21 cellular contexts compared by ENCODE assay signal in the genomic region with DNA sequence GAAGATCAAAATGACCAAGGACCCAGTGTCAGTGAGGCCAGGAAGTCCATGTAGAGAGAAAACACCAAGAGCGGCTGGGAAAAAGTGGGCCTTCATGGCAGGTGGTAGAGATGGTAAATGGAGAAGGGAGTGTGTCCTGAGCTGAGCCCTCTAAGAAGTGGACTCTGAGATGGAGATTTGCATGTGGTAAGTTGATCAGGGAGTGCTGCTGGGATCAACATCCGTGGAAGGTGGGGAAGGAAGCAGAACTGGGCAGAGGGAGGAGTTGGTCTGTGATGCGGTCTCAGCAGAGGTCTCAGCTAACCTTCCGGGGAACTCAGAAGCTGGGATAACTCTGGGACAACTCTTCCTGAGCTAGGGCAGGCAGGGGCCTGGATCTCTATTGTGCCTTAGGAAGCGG. TPM values are rescaled to one million over a fixed set of nuclear protein-coding genes. Genes with fewer than 3 reads are reported as not detected.
DNase-seq lines count a peak whose midpoint lies in the region; ATAC-seq, FAIRE-seq and TF ChIP-seq lines count a peak whose summit lies in the region.
"Had no signal": no experiment of that assay in that cellular context is flagged by ENCODE, and none has a peak within 500 bp of the region (broad histone marks: within the 10 kb centered on the region; RNA-seq: fewer than 3 reads in every experiment).

No MANE protein-coding gene starts in this region.

- H3K79me1 ChIP-seq in H1 (ENCODE audit: low read depth, low read length) (no peaks in the 10 kb centered on the region), mesenchymal stem cell (replicated peaks; ENCODE audit: low read length, poor library complexity, severe bottlenecking) (no peaks in the 10 kb centered on the region)

- H3K4me1 ChIP-seq in H1 (replicated peaks in 1 of 4; ENCODE audit: control insufficient read depth in 3 of 4, insufficient read depth in 4 of 4, low read length in 3 of 4), result peaks cover 7 to 13% (median 9%) of the 10 kb centered on the region in 4 experiments
- no peaks in the 10 kb centered on the region for H3K4me1 ChIP-seq in mesenchymal stem cell (ENCODE audit: control insufficient read depth, insufficient read depth, low read depth, low read length)
- H3K4me1 ChIP-seq in neural progenitor cell, result peaks cover 9% of the 10 kb centered on the region
- H3K4me1 ChIP-seq in aorta (ENCODE audit: control insufficient read depth in 1 of 2, insufficient read depth in 2 of 2, low read length in 2 of 2), result no peaks in the 10 kb centered on the region
- H3K4me1 ChIP-seq: A549, Caco-2 had no signal

- peaks cover 15% of the 10 kb centered on the region for H3K4me1 Mint-ChIP-seq in neural progenitor cell
- H3K4me1 Mint-ChIP-seq in activated naive CD4-positive, alpha-beta T cell treated with anti-CD3 and anti-CD28 coated beads for 36 hours (ENCODE audit: low read depth), result peaks cover 3% of the 10 kb centered on the region

- H3K23me2 ChIP-seq in H1 (ENCODE audit: low read depth, low read length), result no peaks in the 10 kb centered on the region

- H3K4me3 ChIP-seq in H1 (ENCODE audit: extremely low read depth in 1 of 4, insufficient read depth in 2 of 4, low read depth in 3 of 4, low read length in 4 of 4) (no peak overlapping the region), mesenchymal stem cell (ENCODE audit: insufficient read depth in 1 of 2, low read depth in 1 of 2, low read length in 2 of 2) (no peak overlapping the region), neural progenitor cell (no peak overlapping the region), aorta (ENCODE audit: low read length in 2 of 2) (no peak overlapping the region)
- H3K4me3 ChIP-seq: A549 had no signal

- CTCF ChIA-PET in H1 (lab: Charles Lee; ENCODE audit: partially characterized antibody), result interaction anchor here (0.7 to 2.5 kb wide), 7 partner anchors 10 to 204 kb away, joined by 3 to 9 read pairs (median 3); a partner anchor contains a TSS
- CTCF ChIA-PET in activated naive CD4-positive, alpha-beta T cell treated with anti-CD3 and anti-CD28 coated beads for 36 hours (lab: Charles Lee), result no interaction called here

- H4K91ac ChIP-seq in H1 (replicated peaks; ENCODE audit: insufficient read length, low read length) (peak overlapping the region; percentile 16), mesenchymal stem cell (ENCODE audit: low read length) (no peak overlapping the region)

- peaks cover 6% of the 10 kb centered on the region for H3K27me3 Mint-ChIP-seq in neural progenitor cell (ENCODE audit: insufficient read depth, low read depth)
- peaks cover 26% of the 10 kb centered on the region for H3K27me3 Mint-ChIP-seq in activated naive CD4-positive, alpha-beta T cell treated with anti-CD3 and anti-CD28 coated beads for 36 hours (ENCODE audit: low read depth)

- no peak overlapping the region for H3K56ac ChIP-seq in H1 (replicated peaks; ENCODE audit: insufficient read length, low read depth, low read length)

- intact Hi-C loops in cardiac septum (cut with DNase I), result no loop called here
- intact Hi-C loops in left cardiac atrium (cut with DNase I), result no loop called here
- intact Hi-C loops in activated naive CD4-positive, alpha-beta T cell treated with anti-CD3 and anti-CD28 coated beads for 36 hours (cut with micrococcal nuclease), result no loop called here
- intact Hi-C loops in aorta (cut with DNase I), result no loop called here

- 0 out of 2 replicates have a peak overlapping the region, but pooled peaks have one; percentile 0 for H2BK15ac ChIP-seq in H1 (ENCODE audit: low read length)
- no peak overlapping the region for H2BK15ac ChIP-seq in mesenchymal stem cell (ENCODE audit: low read depth, poor library complexity, severe bottlenecking)

- H3K9ac ChIP-seq in H1 (replicated peaks in 1 of 4; ENCODE audit: extremely low read depth in 1 of 4, low read depth in 3 of 4, low read length in 3 of 4), result 0 out of 7 replicates have a peak overlapping the region, but pooled peaks of 1 of the 4 experiments have one; percentile 11
- no peak overlapping the region for H3K9ac ChIP-seq in mesenchymal stem cell (ENCODE audit: low read length)
- H3K9ac ChIP-seq in neural progenitor cell, result no peak overlapping the region

- no peak for TF ChIP-seq CTCF in H1 (IDR thresholded peaks at IDR 0.05; ENCODE audit: control extremely low read depth in 1 of 3, insufficient read depth in 1 of 3, low read depth in 1 of 3, low read length in 3 of 3)
- no peak for TF ChIP-seq CTCF in neural progenitor cell (IDR thresholded peaks at IDR 0.05)

- no peak overlapping the region for H3K14ac ChIP-seq in H1 (ENCODE audit: insufficient read length)
- no peak overlapping the region for H3K14ac ChIP-seq in mesenchymal stem cell (ENCODE audit: low read length in 2 of 2)

- H3K4me2 ChIP-seq in H1 (ENCODE audit: insufficient read depth in 1 of 2, low read depth in 2 of 2, low read length in 2 of 2) (no peak overlapping the region), mesenchymal stem cell (ENCODE audit: low read length, poor library complexity, severe bottlenecking) (no peak overlapping the region), neural progenitor cell (no peak overlapping the region)
- H3K4me2 ChIP-seq: A549 had no signal

- ATAC-seq in left cardiac atrium, result no peak
- no peak for ATAC-seq in aorta (ENCODE audit: low FRiP score)
- ATAC-seq: A549 had no signal

- DNase-seq in cardiac septum (ENCODE audit: low spot score), result peak; percentile 62
- DNase-seq in left cardiac atrium, result no peak
- no peak for DNase-seq in H1 (ENCODE audit: low read depth in 1 of 2, low spot score in 2 of 2)
- no peak for DNase-seq in mesenchymal stem cell
- no peak for DNase-seq in neural progenitor cell (ENCODE audit: low spot score)
- no peak for DNase-seq in stimulated activated CD4-positive, alpha-beta T cell treated with anti-CD3 and anti-CD28 coated beads, Interleukin-1b, Interleukin-23, amount 100 ng/mL, for 48 hours
- DNase-seq in activated naive CD4-positive, alpha-beta T cell treated with anti-CD3 and anti-CD28 coated beads for 36 hours, result no peak
- DNase-seq in aorta, result no peak
- DNase-seq: AML-193; Caco-2; CD4-positive, alpha-beta T cell; GOT3; H9 had no signal

- H3K36me3 Mint-ChIP-seq in neural progenitor cell, result no peaks in the 10 kb centered on the region
- no peaks in the 10 kb centered on the region for H3K36me3 Mint-ChIP-seq in activated naive CD4-positive, alpha-beta T cell treated with anti-CD3 and anti-CD28 coated beads for 36 hours (ENCODE audit: low read depth)

- peaks cover 11% of the 10 kb centered on the region for H3F3A ChIP-seq in neural progenitor cell (ENCODE audit: low read depth)

- H3K4ac ChIP-seq in H1 (replicated peaks; ENCODE audit: insufficient read length, low read depth, low read length) (no peak overlapping the region), mesenchymal stem cell (ENCODE audit: low read depth in 1 of 2, low read length in 2 of 2) (no peak overlapping the region)

- TF ChIP-seq RAD21 in H1 (IDR thresholded peaks at IDR 0.05 in 1 of 2, conservative IDR thresholded peaks at IDR 0.05 in 1 of 2; ENCODE audit: low read depth in 2 of 2, low read length in 2 of 2), result no peak

- H2AFZ ChIP-seq in H1 (ENCODE audit: low read length) (peak overlapping the region; percentile 41; the same call in 1 of the 2 replicates), mesenchymal stem cell (ENCODE audit: low read depth, low read length) (no peak overlapping the region), neural progenitor cell (replicated peaks) (no peak overlapping the region)

- H3K18ac ChIP-seq in H1 (ENCODE audit: extremely low read depth, low read length), result no peak overlapping the region
- no peak overlapping the region for H3K18ac ChIP-seq in mesenchymal stem cell (ENCODE audit: low read depth in 1 of 2, low read length in 2 of 2)

- 69% methylated on average over 5 of the region's 5 CpGs; no CpG with 5 or more reads in 1 of the 2 experiments for WGBS in H1 (ENCODE audit: extremely low coverage in 1 of 2, insufficient coverage in 1 of 2, insufficient read length in 1 of 2, insufficient replicate concordance in 2 of 2, low coverage in 1 of 2, low lambda C conversion rate in 2 of 2, missing lambda C conversion rate in 1 of 2), 2 experiments
- WGBS in mesenchymal stem cell, result 94% methylated on average over 5 of the region's 5 CpGs
- 86 to 88% methylated on average over 5 of the region's 5 CpGs for WGBS in aorta, 2 donors

- H3K27me3 ChIP-seq in H1 (replicated peaks in 1 of 4; ENCODE audit: control insufficient read depth in 3 of 4, extremely low read depth in 1 of 4, insufficient read depth in 3 of 4, low read length in 3 of 4) (no peaks in the 10 kb centered on the region), mesenchymal stem cell (ENCODE audit: control insufficient read depth in 1 of 2, insufficient read depth in 1 of 2, low read length in 2 of 2) (peaks cover 21 to 24% of the 10 kb centered on the region in 2 experiments), neural progenitor cell (no peaks in the 10 kb centered on the region), aorta (ENCODE audit: control insufficient read depth in 1 of 2, insufficient read depth in 2 of 2, low read length in 1 of 2) (no peaks in the 10 kb centered on the region)

- no peak overlapping the region for H2BK20ac ChIP-seq in H1 (ENCODE audit: low read length)

- H2BK120ac ChIP-seq in H1 (replicated peaks; ENCODE audit: low read depth, low read length) (no peak overlapping the region), mesenchymal stem cell (ENCODE audit: low read depth, low read length) (no peak overlapping the region)

- no peak overlapping the region for H2AK5ac ChIP-seq in H1 (ENCODE audit: low read depth, low read length)
- no peak overlapping the region for H2AK5ac ChIP-seq in mesenchymal stem cell (ENCODE audit: low read length, severe bottlenecking)

- POLR2A ChIA-PET in H1 (lab: Charles Lee; ENCODE audit: partially characterized antibody), result interaction anchor here (1.9 kb wide), 1 partner anchor 16 kb away, joined by 4 read pairs; no protein-coding TSS in a partner anchor

- H3K23ac ChIP-seq in H1 (ENCODE audit: insufficient read length), result no peak overlapping the region
- no peak overlapping the region for H3K23ac ChIP-seq in mesenchymal stem cell (ENCODE audit: low read length in 2 of 2)

- H3K79me2 ChIP-seq in H1 (ENCODE audit: control insufficient read depth in 1 of 2, insufficient read depth in 2 of 2, low read length in 2 of 2) (no peaks in the 10 kb centered on the region), neural progenitor cell (ENCODE audit: low read depth) (no peaks in the 10 kb centered on the region)

- H3K9me3 Mint-ChIP-seq in neural progenitor cell, result peaks cover 8% of the 10 kb centered on the region
- peaks cover 2% of the 10 kb centered on the region for H3K9me3 Mint-ChIP-seq in activated naive CD4-positive, alpha-beta T cell treated with anti-CD3 and anti-CD28 coated beads for 36 hours
- H3K9me3 Mint-ChIP-seq: CD4-positive, alpha-beta T cell had no signal

- H3K4me3 Mint-ChIP-seq in neural progenitor cell, result no peak overlapping the region
- no peak overlapping the region for H3K4me3 Mint-ChIP-seq in activated naive CD4-positive, alpha-beta T cell treated with anti-CD3 and anti-CD28 coated beads for 36 hours
- H3K4me3 Mint-ChIP-seq: CD4-positive, alpha-beta T cell; H9 had no signal

- peak overlapping the region; percentile 72 for H3K27ac Mint-ChIP-seq in neural progenitor cell
- no peak overlapping the region for H3K27ac Mint-ChIP-seq in activated naive CD4-positive, alpha-beta T cell treated with anti-CD3 and anti-CD28 coated beads for 36 hours
- H3K27ac Mint-ChIP-seq: CD4-positive, alpha-beta T cell had no signal

- H3K9me3 ChIP-seq in H1 (ENCODE audit: insufficient read depth in 2 of 2, low read depth in 1 of 2, low read length in 1 of 2) (no peaks in the 10 kb centered on the region), mesenchymal stem cell (ENCODE audit: control insufficient read depth, low read length) (no peaks in the 10 kb centered on the region), neural progenitor cell (ENCODE audit: low read depth) (no peaks in the 10 kb centered on the region), aorta (ENCODE audit: control insufficient read depth, low read length) (no peaks in the 10 kb centered on the region)
- H3K9me3 ChIP-seq: A549, Caco-2 had no signal

- H3K36me3 ChIP-seq in H1 (ENCODE audit: control insufficient read depth in 2 of 4, insufficient read depth in 4 of 4, low read length in 3 of 4) (no peaks in the 10 kb centered on the region), mesenchymal stem cell (ENCODE audit: control insufficient read depth in 1 of 2, insufficient read depth in 2 of 2, low read depth in 1 of 2, low read length in 2 of 2) (no peaks in the 10 kb centered on the region), neural progenitor cell (no peaks in the 10 kb centered on the region), aorta (ENCODE audit: control insufficient read depth in 1 of 2, insufficient read depth in 2 of 2, low read length in 1 of 2) (no peaks in the 10 kb centered on the region)

- FAIRE-seq in H1 (lab: Jason Lieb, UNC), result no peak
- FAIRE-seq: A549, D721Med, G401.6, GM12891, GM19239 had no signal

- no peak for TF ChIP-seq POLR2A in H1 (IDR thresholded peaks at IDR 0.05; ENCODE audit: control extremely low read depth in 1 of 2, low read depth in 2 of 2, low read length in 2 of 2)

- no peak overlapping the region for H4K5ac ChIP-seq in H1 (ENCODE audit: insufficient read length, low read depth, low read length)

- H3K27ac ChIP-seq in H1 (ENCODE audit: low read depth, low read length) (no peak overlapping the region), mesenchymal stem cell (ENCODE audit: low read length, poor library complexity, severe bottlenecking) (no peak overlapping the region), neural progenitor cell (no peak overlapping the region), aorta (ENCODE audit: low read depth in 1 of 2, low read length in 2 of 2) (no peak overlapping the region)
- H3K27ac ChIP-seq: 22Rv1, A549, C4-2B, HL-60 had no signal

- no peak for TF ChIP-seq EP300 in H1 (IDR thresholded peaks at IDR 0.05; ENCODE audit: borderline replicate concordance in 1 of 2, low read depth in 2 of 2, low read length in 2 of 2)

- no peak overlapping the region for H4K8ac ChIP-seq in H1 (ENCODE audit: extremely low read depth, insufficient read depth, low read length)
- H4K8ac ChIP-seq in mesenchymal stem cell (ENCODE audit: low read length), result no peak overlapping the region

- no peak overlapping the region for H2BK5ac ChIP-seq in H1 (ENCODE audit: low read depth, low read length)
- H2BK5ac ChIP-seq in mesenchymal stem cell (ENCODE audit: low read depth, low read length, poor library complexity, severe bottlenecking), result peak overlapping the region; percentile 31

- H2BK12ac ChIP-seq in H1 (ENCODE audit: low read depth, low read length) (peak overlapping the region; percentile 27; the same call in 1 of the 2 replicates), mesenchymal stem cell (ENCODE audit: low read length in 2 of 2) (no peak overlapping the region)

- no peaks in the 10 kb centered on the region for H4K20me1 ChIP-seq in H1 (replicated peaks in 1 of 2; ENCODE audit: control insufficient read depth in 1 of 2, insufficient read depth in 2 of 2, low read length in 2 of 2)
- H4K20me1 ChIP-seq in neural progenitor cell (ENCODE audit: low read depth), result no peaks in the 10 kb centered on the region

RNA-seq across cellular contexts. Expression of a gene that starts 18.9 kb away (rescaled TPM):
- total RNA-seq in cardiac septum (67.1 TPM), left cardiac atrium (10 to 100 TPM; 66.2 to 77.3 TPM), neural progenitor cell (ENCODE audit: low replicate concordance) (1.1 and 1.4 TPM in 2 replicates), aorta (10 to 100 TPM in 1 of 2 donors, 1 to 10 TPM in 1; 7.8 to 18.0 TPM)
- 6.8 and 8.5 TPM in 2 replicates for total RNA-seq in H1 (2021; fragmentation: NEBNext Ultra II Directional; extraction: Animal tissue kit (Norgen Biotek cat#: 25700))
- polyA plus RNA-seq in H1 (2011; rRNA removed) (1.2 and 1.7 TPM in 2 replicates), aorta (1 to 10 TPM; 2.8 TPM)
- polyA plus RNA-seq in H1 (2011; cell fraction: cytosol; rRNA removed), result 1.6 TPM
- polyA plus RNA-seq in H1 (2011; cell fraction: nucleus; rRNA removed), result 3.8 TPM
- 2.0 to 2.8 TPM (median 2.2 TPM) in 4 replicates for polyA plus RNA-seq in H1 (2012, experiment 1 of 2)
- polyA plus RNA-seq in H1 (2012, experiment 2 of 2), result 0.67 TPM
- 3.4 TPM for polyA plus RNA-seq in H1 (2013, experiment 1 of 2)
- polyA plus RNA-seq in H1 (2013, experiment 2 of 2), result 3.1 TPM
- polyA minus RNA-seq in H1 (2011; rRNA and poly(A)+ RNA removed), result 7.7 and 7.9 TPM in 2 replicates
- polyA minus RNA-seq in H1 (2011; cell fraction: cytosol; rRNA and poly(A)+ RNA removed), result 3.1 TPM
- 10.3 TPM for polyA minus RNA-seq in H1 (2011; cell fraction: nucleus; rRNA and poly(A)+ RNA removed)
- 3.2 TPM for polyA plus RNA-seq in mesenchymal stem cell (2013, experiment 1 of 2)
- 3.0 TPM for polyA plus RNA-seq in mesenchymal stem cell (2013, experiment 2 of 2)
- total RNA-seq in activated naive CD4-positive, alpha-beta T cell treated with anti-CD3 and anti-CD28 coated beads for 36 hours, result under 1 TPM; 0.05 to 0.25 TPM
